Comparison of ENCODE assay signal across 9 cellular contexts in the genomic region with DNA sequence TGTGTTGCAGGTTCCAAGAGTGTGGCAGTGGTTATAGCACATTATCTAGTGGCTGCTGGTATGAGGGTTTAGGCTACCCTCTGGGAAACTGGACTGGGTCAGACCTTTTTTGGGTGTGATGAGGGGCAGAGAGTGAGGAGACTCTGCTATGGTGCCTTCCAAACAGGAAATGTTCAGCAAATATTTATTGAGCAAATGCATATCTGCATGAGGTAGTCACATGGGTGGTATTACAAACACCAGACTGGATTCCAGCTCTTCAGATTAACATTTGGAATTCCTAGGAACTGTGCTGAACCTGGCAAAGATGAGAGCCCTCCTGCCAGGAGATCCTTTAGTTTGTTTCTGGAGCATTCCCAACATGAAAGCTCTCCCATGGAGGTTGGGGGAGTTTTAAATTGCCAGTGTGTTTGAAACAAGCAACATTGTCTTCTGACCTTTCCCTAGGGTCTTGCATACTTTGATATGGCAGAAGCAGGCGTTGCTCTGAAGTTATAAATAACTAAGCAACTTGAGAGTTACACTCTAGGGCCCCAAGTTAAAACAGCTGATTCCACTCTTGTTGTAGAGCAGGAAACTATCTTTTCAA.
DNase-seq lines count a peak whose midpoint lies in the region; ATAC-seq and TF ChIP-seq lines count a peak whose summit lies in the region.
"Had no signal": no experiment of that assay in that cellular context is flagged by ENCODE, and none has a peak within 500 bp of the region (broad histone marks: within the 10 kb centered on the region; RNA-seq: fewer than 3 reads in every experiment).

No MANE protein-coding gene starts in this region.

- H3K36me3 ChIP-seq in HUES64 (ENCODE audit: insufficient read depth, low read length) (no peaks in the 10 kb centered on the region), lung (ENCODE audit: control insufficient read depth in 2 of 2, insufficient read depth in 2 of 2, low read length in 2 of 2) (no peaks in the 10 kb centered on the region), vagina (no peaks in the 10 kb centered on the region)

- intact Hi-C loops in vagina (cut with DNase I), result no loop called here
- intact Hi-C loops in posterior vena cava (cut with DNase I), result no loop called here

- 21% methylated on average over 1 of the region's 1 CpG for WGBS in HUES64
- 21 to 74% methylated on average over 1 of the region's 1 CpG for WGBS in lung, 2 donors

- no peaks in the 10 kb centered on the region for H3K9me3 ChIP-seq in HUES64 (ENCODE audit: insufficient read depth, low read depth, low read length)
- H3K9me3 ChIP-seq in lung (ENCODE audit: control insufficient read depth in 2 of 2, insufficient read depth in 1 of 2, low read length in 1 of 2), result no peaks in the 10 kb centered on the region
- no peaks in the 10 kb centered on the region for H3K9me3 ChIP-seq in vagina

- no peak overlapping the region for H3K4me3 ChIP-seq in HUES64 (ENCODE audit: low read length)
- no peak overlapping the region for H3K4me3 ChIP-seq in cardiac fibroblast (replicated peaks in 1 of 2; ENCODE audit: low read depth in 2 of 2, low read length in 2 of 2)
- H3K4me3 ChIP-seq in lung, result no peak overlapping the region
- H3K4me3 ChIP-seq in vagina, result no peak overlapping the region

- H3K27me3 ChIP-seq in HUES64 (ENCODE audit: insufficient read depth, low read length) (no peaks in the 10 kb centered on the region), lung (ENCODE audit: control insufficient read depth, insufficient read depth) (no peaks in the 10 kb centered on the region), vagina (no peaks in the 10 kb centered on the region)

- TF ChIP-seq POLR2A in vagina (IDR thresholded peaks at IDR 0.05), result no peak

- peak overlapping the region; percentile 49; the same call in 1 of the 2 replicates for H3K27ac ChIP-seq in HUES64 (ENCODE audit: low read depth, low read length)
- H3K27ac ChIP-seq in lung (ENCODE audit: low read depth in 1 of 2, low read length in 1 of 2), result peak overlapping the region; percentile 39 to 76
- H3K27ac ChIP-seq in vagina, result peak overlapping the region; percentile 56

- peaks cover 29% of the 10 kb centered on the region for H3K4me1 ChIP-seq in HUES64 (ENCODE audit: insufficient read depth, low read length)
- peaks cover 10 to 38% of the 10 kb centered on the region in 2 donors for H3K4me1 ChIP-seq in lung (ENCODE audit: control insufficient read depth in 2 of 2, insufficient read depth in 2 of 2, low read length in 2 of 2)
- peaks cover 32% of the 10 kb centered on the region for H3K4me1 ChIP-seq in vagina

- peak; percentile 62 to 89 for DNase-seq in cardiac fibroblast (ENCODE audit: low read depth in 2 of 2)
- DNase-seq in lung (ENCODE audit: low spot score), result no peak
- DNase-seq in vagina (ENCODE audit: extremely low spot score in 2 of 2), result no peak
- no peak for DNase-seq in NCI-H1048 (lab: John Stamatoyannopoulos, UW)
- DNase-seq in posterior vena cava (ENCODE audit: low spot score), result no peak
- DNase-seq: activated CD4-positive, alpha-beta T cell treated with anti-CD3 and anti-CD28 coated beads, Interleukin-2, amount 50 U/mL, for 48 hours; NCI-H774 had no signal

- peak; percentile 33 for ATAC-seq in lung (ENCODE audit: insufficient read depth, low FRiP score)
- ATAC-seq in HG02840 (IDR thresholded peaks at IDR 0.05; ENCODE audit: low FRiP score, unreplicated experiment), result no peak

- no peak overlapping the region for H3K9ac ChIP-seq in HUES64 (ENCODE audit: low read depth, low read length)

- TF ChIP-seq CTCF in cardiac fibroblast (IDR thresholded peaks at IDR 0.05; ENCODE audit: low read depth, low read length) (no peak), lung (IDR thresholded peaks at IDR 0.05; ENCODE audit: control extremely low read depth, extremely low read depth) (no peak), vagina (IDR thresholded peaks at IDR 0.05) (no peak)

Comparison
In these comparisons a context has a peak if more than half of its experiments do, and no peak if none do; other contexts are left out.
1. DNase-seq: peak in cardiac fibroblast (2 of 2); none in lung (single experiment), vagina (0 of 2), NCI-H1048 (single experiment) and posterior vena cava (single experiment).
2. Peak in every context shown above with its lines, with median percentiles within 50 percentile points of each other: H3K27ac ChIP-seq.